22 cellular contexts compared by ENCODE assay signal in genomic region chr2:136858656-136859055, GRCh38.
"Had no signal": no experiment of that assay in that cellular context is flagged by ENCODE, and none has a peak within 500 bp of the region (broad histone marks: within the 10 kb centered on the region; RNA-seq: fewer than 3 reads in every experiment).

No MANE protein-coding gene starts in this region.

- DNase-seq: activated CD4-positive, alpha-beta memory T cell treated with anti-CD3 and anti-CD28 coated beads for 36 hours; activated CD4-positive, alpha-beta T cell treated with anti-CD3 and anti-CD28 coated beads, Interleukin-2, amount 10 ng/mL, durations not matched to agents 24 days and 14 days; activated CD4-positive, CD25-positive, alpha-beta regulatory T cell treated with anti-CD3 and anti-CD28 coated beads, Interleukin-2, amount 50 U/mL, for 72 hours; activated CD8-positive, alpha-beta memory T cell treated with anti-CD3 and anti-CD28 coated beads, Interleukin-2, amount 50 U/mL, for 4 hours; activated gamma-delta T cell; activated naive CD4-positive, alpha-beta T cell treated with anti-CD3 and anti-CD28 coated beads, Interleukin-2, amount 10 ng/mL, durations not matched to agents 7 days and 5 days; activated naive CD8-positive, alpha-beta T cell treated with anti-CD3 and anti-CD28 coated beads, Interleukin-2, amount 10 ng/mL, durations not matched to agents 7 days and 5 days; activated T-cell treated with anti-CD3 and anti-CD28 coated beads, Interleukin-2, amount 50 U/mL, for 1 hour; brain microvascular endothelial cell; endodermal cell; foreskin keratinocyte; heart right ventricle; lower lobe of right lung; mesenchymal stem cell; stimulated activated CD4-positive, alpha-beta T cell treated with anti-CD3 and anti-CD28 coated beads, Interleukin-12 subunit alpha, Interleukin-12 subunit beta, amount 100 ng/mL, for 4 hours; stimulated activated CD4-positive, alpha-beta T cell treated with anti-CD3 and anti-CD28 coated beads, Interleukin-4, amount 100 ng/mL, for 1 hour; stimulated activated naive CD8-positive, alpha-beta T cell treated with anti-CD3 and anti-CD28 coated beads, Interleukin-15, Interleukin-2, amounts not matched to agents 100 U/mL and 50 U/mL, for 24 hours; testis; transverse colon had no signal

- H3K27me3 Mint-ChIP-seq: activated CD4-positive, alpha-beta T cell treated with anti-CD3 and anti-CD28 coated beads, Interleukin-2, amount 10 ng/mL, durations not matched to agents 24 days and 14 days; activated naive CD4-positive, alpha-beta T cell treated with anti-CD3 and anti-CD28 coated beads, Interleukin-2, amount 10 ng/mL, durations not matched to agents 7 days and 5 days; activated naive CD8-positive, alpha-beta T cell treated with anti-CD3 and anti-CD28 coated beads, Interleukin-2, amount 10 ng/mL, durations not matched to agents 7 days and 5 days had no signal

- H3K4me1 Mint-ChIP-seq: activated CD4-positive, alpha-beta T cell treated with anti-CD3 and anti-CD28 coated beads, Interleukin-2, amount 10 ng/mL, durations not matched to agents 24 days and 14 days; activated naive CD4-positive, alpha-beta T cell treated with anti-CD3 and anti-CD28 coated beads, Interleukin-2, amount 10 ng/mL, durations not matched to agents 7 days and 5 days; activated naive CD8-positive, alpha-beta T cell treated with anti-CD3 and anti-CD28 coated beads, Interleukin-2, amount 10 ng/mL, durations not matched to agents 7 days and 5 days; endodermal cell; nephron had no signal

- H3K36me3 Mint-ChIP-seq: activated CD4-positive, alpha-beta memory T cell treated with anti-CD3 and anti-CD28 coated beads for 36 hours; activated naive CD4-positive, alpha-beta T cell treated with anti-CD3 and anti-CD28 coated beads, Interleukin-2, amount 10 ng/mL, durations not matched to agents 7 days and 5 days; activated naive CD8-positive, alpha-beta T cell treated with anti-CD3 and anti-CD28 coated beads, Interleukin-2, amount 10 ng/mL, durations not matched to agents 7 days and 5 days had no signal

- ATAC-seq: foreskin keratinocyte; heart right ventricle; left lobe of liver; lower lobe of right lung; sciatic nerve; stimulated activated naive CD8-positive, alpha-beta T cell treated with anti-CD3 and anti-CD28 coated beads, Interleukin-15, Interleukin-2, amounts not matched to agents 100 U/mL and 50 U/mL, for 24 hours had no signal

- H3K27ac Mint-ChIP-seq: activated CD4-positive, alpha-beta memory T cell treated with anti-CD3 and anti-CD28 coated beads for 36 hours; activated CD4-positive, alpha-beta T cell treated with anti-CD3 and anti-CD28 coated beads, Interleukin-2, amount 10 ng/mL, durations not matched to agents 24 days and 14 days; activated naive CD4-positive, alpha-beta T cell treated with anti-CD3 and anti-CD28 coated beads, Interleukin-2, amount 10 ng/mL, durations not matched to agents 7 days and 5 days; activated naive CD8-positive, alpha-beta T cell treated with anti-CD3 and anti-CD28 coated beads, Interleukin-2, amount 10 ng/mL, durations not matched to agents 7 days and 5 days; endodermal cell; nephron had no signal

- H3K4me3 Mint-ChIP-seq: activated CD4-positive, alpha-beta memory T cell treated with anti-CD3 and anti-CD28 coated beads for 36 hours; activated CD4-positive, alpha-beta T cell treated with anti-CD3 and anti-CD28 coated beads, Interleukin-2, amount 10 ng/mL, durations not matched to agents 24 days and 14 days; activated naive CD4-positive, alpha-beta T cell treated with anti-CD3 and anti-CD28 coated beads, Interleukin-2, amount 10 ng/mL, durations not matched to agents 7 days and 5 days; activated naive CD8-positive, alpha-beta T cell treated with anti-CD3 and anti-CD28 coated beads, Interleukin-2, amount 10 ng/mL, durations not matched to agents 7 days and 5 days; endodermal cell; nephron had no signal

- H3K9me3 Mint-ChIP-seq: activated CD4-positive, alpha-beta memory T cell treated with anti-CD3 and anti-CD28 coated beads for 36 hours; activated naive CD4-positive, alpha-beta T cell treated with anti-CD3 and anti-CD28 coated beads, Interleukin-2, amount 10 ng/mL, durations not matched to agents 7 days and 5 days; activated naive CD8-positive, alpha-beta T cell treated with anti-CD3 and anti-CD28 coated beads, Interleukin-2, amount 10 ng/mL, durations not matched to agents 7 days and 5 days; endodermal cell; nephron had no signal
